Comparison of ENCODE assay signal across 1 cellular context in the genomic region with DNA sequence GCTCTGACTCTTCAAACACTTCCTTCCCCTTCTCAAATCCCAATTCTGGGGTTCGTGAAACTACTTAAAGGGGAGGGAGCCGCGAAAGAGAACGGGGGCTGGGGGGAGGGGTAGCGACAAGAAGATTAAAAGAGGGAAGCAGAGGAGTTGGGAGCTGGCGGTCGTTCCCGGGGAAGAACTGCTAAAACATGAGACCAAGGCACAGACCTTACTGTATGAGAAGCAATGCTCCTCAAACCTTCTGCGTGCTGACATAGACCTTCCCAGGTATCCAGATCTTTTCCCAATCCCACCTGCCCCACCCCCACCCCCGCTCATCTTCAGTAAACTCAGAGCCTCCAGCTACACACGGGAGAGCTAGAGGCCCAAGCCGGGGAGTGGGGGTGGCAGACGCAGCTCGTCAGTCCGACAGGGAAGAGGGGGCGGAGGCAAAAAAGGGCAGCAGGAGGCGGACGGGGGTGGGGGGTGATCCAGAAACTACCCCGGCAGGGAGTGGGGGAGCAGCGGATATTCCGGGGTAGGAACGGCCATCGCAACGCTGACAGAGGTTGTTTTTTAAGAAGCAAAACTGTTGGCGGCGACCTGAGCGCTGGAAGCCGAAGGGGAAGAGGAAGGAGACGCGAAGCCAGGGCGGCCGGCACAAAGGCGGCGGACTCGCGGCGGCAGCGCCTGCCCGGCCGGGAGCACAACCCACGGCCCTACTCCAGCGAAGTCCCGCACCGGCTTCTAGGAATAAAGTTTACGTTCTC.
TF ChIP-seq lines count a peak whose summit lies in the region.

No MANE protein-coding gene starts in this region.

TF ChIP-seq in GM12878, 131 proteins besides CTCF, POLR2A, EP300 and RAD21 (continued from another document):
- TF ChIP-seq TAF1 (IDR thresholded peaks at IDR 0.05; ENCODE audit: borderline replicate concordance, low read depth, low read length) (peak; percentile 75; the same call in 1 of the 2 replicates), SMARCA5 (IDR thresholded peaks at IDR 0.05) (no peak), IKZF1 (conservative IDR thresholded peaks at IDR 0.05) (peak; percentile 75), CHD2 (IDR thresholded peaks at IDR 0.05; ENCODE audit: borderline replicate concordance, low read depth, low read length) (0 out of 2 replicates have a peak, but pooled peaks have one; percentile 66), SUZ12 (IDR thresholded peaks at IDR 0.05; ENCODE audit: unreplicated experiment) (no peak), POU2F2 (IDR thresholded peaks at IDR 0.05; ENCODE audit: borderline replicate concordance, low read depth, low read length) (peak; percentile 11; the same call in 2 of the 3 replicates), STAT3 (IDR thresholded peaks at IDR 0.05; ENCODE audit: low read depth, low read length) (no peak), GABPA (IDR thresholded peaks at IDR 0.05; ENCODE audit: low read depth) (0 out of 2 replicates have a peak, but pooled peaks have one; percentile 3), ASH2L (IDR thresholded peaks at IDR 0.05; ENCODE audit: borderline replicate concordance, low read depth) (peak; percentile 70; the same call in 1 of the 2 replicates), EGR1 (IDR thresholded peaks at IDR 0.05; ENCODE audit: borderline replicate concordance in 1 of 2, low read depth in 2 of 2, low read length in 2 of 2) (peak in 1 of 2 experiments; percentile 96; a peak in 2 of 3 replicates), TCF7 (IDR thresholded peaks at IDR 0.05; ENCODE audit: borderline replicate concordance) (no peak), SRF (IDR thresholded peaks at IDR 0.05; ENCODE audit: low read depth in 2 of 2, low read length in 2 of 2) (0 out of 4 replicates have a peak, but pooled peaks of 1 of the 2 experiments have one; percentile 6), RAD51 (IDR thresholded peaks at IDR 0.05) (no peak), RUNX3 (IDR thresholded peaks at IDR 0.05; ENCODE audit: low read length) (no peak), TCF3 (IDR thresholded peaks at IDR 0.05; ENCODE audit: borderline replicate concordance, insufficient read depth, low read depth, low read length) (0 out of 2 replicates have a peak, but pooled peaks have one; percentile 48), KLF5 (IDR thresholded peaks at IDR 0.05; ENCODE audit: partially characterized antibody) (no peak), NBN (IDR thresholded peaks at IDR 0.05) (peak; percentile 12; the same call in 1 of the 2 replicates), CREB1 (IDR thresholded peaks at IDR 0.05; ENCODE audit: low read depth) (0 out of 2 replicates have a peak, but pooled peaks have one; percentile 42), ESRRA (IDR thresholded peaks at IDR 0.05; ENCODE audit: low read length) (no peak), RCOR1 (conservative IDR thresholded peaks at IDR 0.05; ENCODE audit: low read depth, low read length) (no peak), MEF2A (IDR thresholded peaks at IDR 0.05; ENCODE audit: insufficient read depth, low read depth, low read length) (no peak), FOXK2 (IDR thresholded peaks at IDR 0.05) (no peak), BHLHE40 (IDR thresholded peaks at IDR 0.05; ENCODE audit: borderline replicate concordance in 1 of 2, low read depth in 2 of 2, low read length in 1 of 2) (peak in 1 of 2 experiments; percentile 3; a peak in 1 of 4 replicates), ZBED1 (IDR thresholded peaks at IDR 0.05; ENCODE audit: borderline replicate concordance) (peak; percentile 27; the same call in 1 of the 2 replicates)
- TF ChIP-seq, protein P1, sequence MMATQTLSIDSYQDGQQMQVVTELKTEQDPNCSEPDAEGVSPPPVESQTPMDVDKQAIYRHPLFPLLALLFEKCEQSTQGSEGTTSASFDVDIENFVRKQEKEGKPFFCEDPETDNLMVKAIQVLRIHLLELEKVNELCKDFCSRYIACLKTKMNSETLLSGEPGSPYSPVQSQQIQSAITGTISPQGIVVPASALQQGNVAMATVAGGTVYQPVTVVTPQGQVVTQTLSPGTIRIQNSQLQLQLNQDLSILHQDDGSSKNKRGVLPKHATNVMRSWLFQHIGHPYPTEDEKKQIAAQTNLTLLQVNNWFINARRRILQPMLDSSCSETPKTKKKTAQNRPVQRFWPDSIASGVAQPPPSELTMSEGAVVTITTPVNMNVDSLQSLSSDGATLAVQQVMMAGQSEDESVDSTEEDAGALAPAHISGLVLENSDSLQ (IDR thresholded peaks at IDR 0.05): peak; percentile 73
- TF ChIP-seq, protein P2, sequence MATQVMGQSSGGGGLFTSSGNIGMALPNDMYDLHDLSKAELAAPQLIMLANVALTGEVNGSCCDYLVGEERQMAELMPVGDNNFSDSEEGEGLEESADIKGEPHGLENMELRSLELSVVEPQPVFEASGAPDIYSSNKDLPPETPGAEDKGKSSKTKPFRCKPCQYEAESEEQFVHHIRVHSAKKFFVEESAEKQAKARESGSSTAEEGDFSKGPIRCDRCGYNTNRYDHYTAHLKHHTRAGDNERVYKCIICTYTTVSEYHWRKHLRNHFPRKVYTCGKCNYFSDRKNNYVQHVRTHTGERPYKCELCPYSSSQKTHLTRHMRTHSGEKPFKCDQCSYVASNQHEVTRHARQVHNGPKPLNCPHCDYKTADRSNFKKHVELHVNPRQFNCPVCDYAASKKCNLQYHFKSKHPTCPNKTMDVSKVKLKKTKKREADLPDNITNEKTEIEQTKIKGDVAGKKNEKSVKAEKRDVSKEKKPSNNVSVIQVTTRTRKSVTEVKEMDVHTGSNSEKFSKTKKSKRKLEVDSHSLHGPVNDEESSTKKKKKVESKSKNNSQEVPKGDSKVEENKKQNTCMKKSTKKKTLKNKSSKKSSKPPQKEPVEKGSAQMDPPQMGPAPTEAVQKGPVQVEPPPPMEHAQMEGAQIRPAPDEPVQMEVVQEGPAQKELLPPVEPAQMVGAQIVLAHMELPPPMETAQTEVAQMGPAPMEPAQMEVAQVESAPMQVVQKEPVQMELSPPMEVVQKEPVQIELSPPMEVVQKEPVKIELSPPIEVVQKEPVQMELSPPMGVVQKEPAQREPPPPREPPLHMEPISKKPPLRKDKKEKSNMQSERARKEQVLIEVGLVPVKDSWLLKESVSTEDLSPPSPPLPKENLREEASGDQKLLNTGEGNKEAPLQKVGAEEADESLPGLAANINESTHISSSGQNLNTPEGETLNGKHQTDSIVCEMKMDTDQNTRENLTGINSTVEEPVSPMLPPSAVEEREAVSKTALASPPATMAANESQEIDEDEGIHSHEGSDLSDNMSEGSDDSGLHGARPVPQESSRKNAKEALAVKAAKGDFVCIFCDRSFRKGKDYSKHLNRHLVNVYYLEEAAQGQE (IDR thresholded peaks at IDR 0.05; ENCODE audit: low read depth, low read length): 0 out of 2 replicates have a peak, but pooled peaks have one; percentile 9
